20 cellular contexts compared by ENCODE assay signal in genomic region chr1:89854140-89854539, GRCh38. TPM values are rescaled to one million over a fixed set of nuclear protein-coding genes. Genes with fewer than 3 reads are reported as not detected.
DNase-seq lines count a peak whose midpoint lies in the region; ATAC-seq, FAIRE-seq and TF ChIP-seq lines count a peak whose summit lies in the region.
"Had no signal": no experiment of that assay in that cellular context is flagged by ENCODE, and none has a peak within 500 bp of the region (broad histone marks: within the 10 kb centered on the region; RNA-seq: fewer than 3 reads in every experiment).

No MANE protein-coding gene starts in this region.

- H3K36me3 ChIP-seq in ACC112 (ENCODE audit: insufficient read depth, low read length) (peaks cover 24% of the 10 kb centered on the region), OCI-LY1 (ENCODE audit: insufficient read depth, low read length) (peaks cover 38% of the 10 kb centered on the region), keratinocyte (ENCODE audit: control insufficient read depth in 2 of 2, extremely low read depth in 1 of 2, insufficient read depth in 2 of 2, low read length in 2 of 2) (peaks cover 0 to 3% of the 10 kb centered on the region in 2 experiments)
- peaks cover 9% of the 10 kb centered on the region for H3K36me3 ChIP-seq in CD4-positive, CD25-positive, alpha-beta regulatory T cell (ENCODE audit: control insufficient read depth, insufficient read depth, low read length)

- H3K9me3 ChIP-seq in CD4-positive, CD25-positive, alpha-beta regulatory T cell (ENCODE audit: control insufficient read depth in 2 of 2, low read length in 2 of 2): no peaks in the 10 kb centered on the region
- no peaks in the 10 kb centered on the region for H3K9me3 ChIP-seq in OCI-LY1 (ENCODE audit: low read length)
- H3K9me3 ChIP-seq in keratinocyte (ENCODE audit: control insufficient read depth, low read depth, low read length): no peaks in the 10 kb centered on the region

- peaks cover 3% of the 10 kb centered on the region for H3K36me3 Mint-ChIP-seq in CD4-positive, CD25-positive, alpha-beta regulatory T cell

- no peak for DNase-seq in CD4-positive, CD25-positive, alpha-beta regulatory T cell
- DNase-seq in keratinocyte (ENCODE audit: low read depth, low spot score) (no peak), T1000 (lab: John Stamatoyannopoulos, UW) (no peak), substantia nigra (lab: John Stamatoyannopoulos, UW) (no peak)
- DNase-seq: ACHN, DMS79 treated with DMSO at 0.1 percent for 48 hours, NCI-H1436 treated with DMSO at 0.1 percent for 48 hours, NCI-H2029 treated with DMSO at 0.1 percent for 48 hours, NCI-H2171 treated with DMSO at 0.1 percent for 48 hours, NCI-H748 treated with DMSO at 0.1 percent for 48 hours had no signal

- peak; percentile 5 for FAIRE-seq in keratinocyte (lab: Jason Lieb, UNC)
- FAIRE-seq: G401.6, GM12878, H1, K562 had no signal

- H3K27ac Mint-ChIP-seq in CD4-positive, CD25-positive, alpha-beta regulatory T cell: no peak overlapping the region

- no peaks in the 10 kb centered on the region for H3K27me3 Mint-ChIP-seq in CD4-positive, CD25-positive, alpha-beta regulatory T cell

- H3F3A ChIP-seq in OCI-LY1 (ENCODE audit: insufficient read depth, low read length): no peaks in the 10 kb centered on the region

- H3K9me2 ChIP-seq in OCI-LY1 (ENCODE audit: low read depth, low read length): no peaks in the 10 kb centered on the region

- H3K79me2 ChIP-seq in ACC112 (ENCODE audit: control insufficient read depth, insufficient read depth, low read length, unreplicated experiment): peaks cover 61% of the 10 kb centered on the region
- peaks cover 49% of the 10 kb centered on the region for H3K79me2 ChIP-seq in OCI-LY1 (ENCODE audit: insufficient read depth, low read length)
- peaks cover 29% of the 10 kb centered on the region for H3K79me2 ChIP-seq in keratinocyte (ENCODE audit: control insufficient read depth, insufficient read depth, low read length)

- H4K20me1 ChIP-seq in OCI-LY1 (ENCODE audit: insufficient read depth, low read length): no peaks in the 10 kb centered on the region
- no peaks in the 10 kb centered on the region for H4K20me1 ChIP-seq in keratinocyte (ENCODE audit: control insufficient read depth, extremely low read depth, insufficient read depth, low read length)

- peaks cover 20 to 31% (median 23%) of the 10 kb centered on the region in 4 donors for H3K4me1 Mint-ChIP-seq in CD4-positive, CD25-positive, alpha-beta regulatory T cell

- dilution Hi-C loops in keratinocyte (cut with MboI; ENCODE audit: extremely low pct_ligation_motif_present, low sequenced_read_pairs): no loop called here

- H2AFZ ChIP-seq in ACC112 (ENCODE audit: low read length, unreplicated experiment) (no peak overlapping the region), OCI-LY1 (ENCODE audit: low read length) (no peak overlapping the region), keratinocyte (ENCODE audit: control insufficient read depth, low read length) (no peak overlapping the region)

- H3K9ac ChIP-seq in OCI-LY1 (ENCODE audit: low read length): no peak overlapping the region
- no peak overlapping the region for H3K9ac ChIP-seq in keratinocyte (ENCODE audit: control insufficient read depth, extremely low read depth, insufficient read depth, low read length)

- H3K27me3 ChIP-seq in ACC112 (ENCODE audit: insufficient read depth, low read length): no peaks in the 10 kb centered on the region
- H3K27me3 ChIP-seq in CD4-positive, CD25-positive, alpha-beta regulatory T cell (ENCODE audit: control insufficient read depth, insufficient read depth, low read length): no peaks in the 10 kb centered on the region
- H3K27me3 ChIP-seq in OCI-LY1 (ENCODE audit: insufficient read depth, low read length): no peaks in the 10 kb centered on the region
- no peaks in the 10 kb centered on the region for H3K27me3 ChIP-seq in keratinocyte (ENCODE audit: control insufficient read depth, extremely low read depth, insufficient read depth, low read length)

- H3K4me2 ChIP-seq in OCI-LY1 (ENCODE audit: low read length): peak overlapping the region; percentile 57; the same call in 1 of the 2 replicates
- H3K4me2 ChIP-seq in keratinocyte (ENCODE audit: control insufficient read depth, extremely low read depth, insufficient read depth, low read depth, low read length): peak overlapping the region; percentile 65

- TF ChIP-seq CTCF in OCI-LY1 (IDR thresholded peaks at IDR 0.05; ENCODE audit: low read length) (no peak), keratinocyte (optimal IDR thresholded peaks at IDR 0.05 in 1 of 3, IDR thresholded peaks at IDR 0.05 in 1 of 3, conservative IDR thresholded peaks at IDR 0.05 in 1 of 3; ENCODE audit: extremely low read depth in 1 of 3, insufficient read depth in 2 of 3, low read length in 3 of 3) (no peak)

- no peaks in the 10 kb centered on the region for H3K9me1 ChIP-seq in keratinocyte (ENCODE audit: control insufficient read depth, extremely low read depth, insufficient read depth, low read length)

- H3K4me1 ChIP-seq in ACC112 (ENCODE audit: control insufficient read depth, insufficient read depth, low read length, unreplicated experiment) (peaks cover 24% of the 10 kb centered on the region), OCI-LY1 (ENCODE audit: insufficient read depth, low read length, severe bottlenecking) (peaks cover 41% of the 10 kb centered on the region), keratinocyte (ENCODE audit: control insufficient read depth, extremely low read depth, insufficient read depth, low read length) (peaks cover 19% of the 10 kb centered on the region)
- H3K4me1 ChIP-seq in CD4-positive, CD25-positive, alpha-beta regulatory T cell (ENCODE audit: control insufficient read depth, insufficient read depth, low read length, poor library complexity, severe bottlenecking): peaks cover 26% of the 10 kb centered on the region

- no peak overlapping the region for H3K4me3 ChIP-seq in ACC112 (ENCODE audit: low read depth, low read length)
- H3K4me3 ChIP-seq in CD4-positive, CD25-positive, alpha-beta regulatory T cell (ENCODE audit: low read depth, low read length): peak overlapping the region; percentile 66
- H3K4me3 ChIP-seq in OCI-LY1 (ENCODE audit: low read depth, low read length, poor library complexity, severe bottlenecking): no peak overlapping the region
- H3K4me3 ChIP-seq in keratinocyte (ENCODE audit: control insufficient read depth in 2 of 3, extremely low read depth in 1 of 3, insufficient read depth in 2 of 3, low read depth in 1 of 3, low read length in 3 of 3): no peak overlapping the region
- H3K4me3 ChIP-seq: K562, SK-N-MC had no signal

- ATAC-seq in CD4-positive, CD25-positive, alpha-beta regulatory T cell (ENCODE audit: low read depth in 2 of 2): peak; percentile 30 to 50
- no peak for ATAC-seq in GM18511 (IDR thresholded peaks at IDR 0.05; ENCODE audit: unreplicated experiment)
- ATAC-seq in HG02938 (IDR thresholded peaks at IDR 0.05; ENCODE audit: unreplicated experiment): no peak
- ATAC-seq: GM12878, K562, Right ventricle myocardium inferior had no signal

- no peaks in the 10 kb centered on the region for H3K9me3 Mint-ChIP-seq in CD4-positive, CD25-positive, alpha-beta regulatory T cell

- no peak overlapping the region for H3K4me3 Mint-ChIP-seq in CD4-positive, CD25-positive, alpha-beta regulatory T cell

- H3K27ac ChIP-seq in ACC112 (ENCODE audit: low read depth, low read length) (peak overlapping the region; percentile 96), OCI-LY1 (ENCODE audit: low read depth, low read length, poor library complexity, severe bottlenecking) (peak overlapping the region; percentile 61), keratinocyte (ENCODE audit: control insufficient read depth, insufficient read depth, low read length) (peak overlapping the region; percentile 86), substantia nigra (ENCODE audit: low read depth, low read length, poor library complexity, severe bottlenecking) (no peak overlapping the region)
- H3K27ac ChIP-seq in CD4-positive, CD25-positive, alpha-beta regulatory T cell (ENCODE audit: insufficient read depth, low read length, poor library complexity, severe bottlenecking): peak overlapping the region; percentile 82
- H3K27ac ChIP-seq: SK-N-MC had no signal

RNA-seq across cellular contexts. Expression of gene LRRC8D, which starts 33.3 kb away (rescaled TPM):
- total RNA-seq in CD4-positive, CD25-positive, alpha-beta regulatory T cell: 23.6 TPM
- polyA plus RNA-seq in CD4-positive, CD25-positive, alpha-beta regulatory T cell: 10 to 100 TPM; 45.4 to 69.0 (median 56.8) TPM
- polyA plus RNA-seq in keratinocyte: 50.6 to 65.2 TPM (median 54.7 TPM) in 3 replicates
- polyA plus RNA-seq in keratinocyte (2011; ENCODE audit: low read depth): 13.7 TPM
- polyA plus RNA-seq in keratinocyte (2011; cell fraction: cytosol; rRNA removed): 42.2 and 56.6 TPM in 2 replicates
- 59.4 and 66.6 TPM in 2 replicates for polyA plus RNA-seq in keratinocyte (2011; cell fraction: nucleus; rRNA removed)
- polyA plus RNA-seq in keratinocyte (2012; ENCODE audit: low replicate concordance): 19.0 and 40.4 TPM in 2 replicates
- polyA minus RNA-seq in keratinocyte: 59.6 to 96.0 TPM (median 74.5 TPM) in 3 replicates
- 81.1 TPM for polyA minus RNA-seq in keratinocyte (2011; cell fraction: cytosol; rRNA and poly(A)+ RNA removed)
- 41.0 and 65.7 TPM in 2 replicates for polyA minus RNA-seq in keratinocyte (2011; cell fraction: nucleus; rRNA and poly(A)+ RNA removed)

Comparison
In these comparisons a context has a peak if more than half of its experiments do, and no peak if none do; other contexts are left out.
1. ATAC-seq: peak in CD4-positive, CD25-positive, alpha-beta regulatory T cell (2 of 2); none in GM18511 (single experiment) and HG02938 (single experiment).